ENCODE assay signal across 1 cellular context in the genomic region with DNA sequence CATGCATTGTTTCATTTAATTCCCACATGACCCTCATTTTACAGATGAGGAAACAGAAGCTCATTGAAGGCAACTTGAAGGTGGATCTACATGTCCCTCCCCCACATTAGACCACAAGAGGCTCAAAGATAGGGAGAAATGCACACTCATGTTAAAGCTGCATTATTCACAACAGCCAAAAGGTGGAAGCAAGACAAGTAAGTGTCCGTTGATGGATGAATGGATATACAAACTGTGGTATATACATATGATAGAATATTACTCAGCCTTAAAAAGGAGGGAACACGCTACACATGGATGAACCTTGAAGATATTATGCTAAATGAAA.
TF ChIP-seq lines count a peak whose summit lies in the region.

No MANE protein-coding gene starts in this region.

TF ChIP-seq in K562, 482 proteins besides CTCF, POLR2A, EP300 and RAD21 (continued from another document and continues in another):
- TF ChIP-seq, protein P1, sequence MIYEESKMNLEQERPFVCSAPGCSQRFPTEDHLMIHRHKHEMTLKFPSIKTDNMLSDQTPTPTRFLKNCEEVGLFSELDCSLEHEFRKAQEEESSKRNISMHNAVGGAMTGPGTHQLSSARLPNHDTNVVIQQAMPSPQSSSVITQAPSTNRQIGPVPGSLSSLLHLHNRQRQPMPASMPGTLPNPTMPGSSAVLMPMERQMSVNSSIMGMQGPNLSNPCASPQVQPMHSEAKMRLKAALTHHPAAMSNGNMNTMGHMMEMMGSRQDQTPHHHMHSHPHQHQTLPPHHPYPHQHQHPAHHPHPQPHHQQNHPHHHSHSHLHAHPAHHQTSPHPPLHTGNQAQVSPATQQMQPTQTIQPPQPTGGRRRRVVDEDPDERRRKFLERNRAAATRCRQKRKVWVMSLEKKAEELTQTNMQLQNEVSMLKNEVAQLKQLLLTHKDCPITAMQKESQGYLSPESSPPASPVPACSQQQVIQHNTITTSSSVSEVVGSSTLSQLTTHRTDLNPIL (CRISPR knock-in tag; IDR thresholded peaks at IDR 0.05) = no peak
- TF ChIP-seq RFX5 (IDR thresholded peaks at IDR 0.05; ENCODE audit: low read depth, low read length) = no peak
- TF ChIP-seq KLF16 (IDR thresholded peaks at IDR 0.05) = no peak
- TF ChIP-seq CCAR2 (IDR thresholded peaks at IDR 0.05; ENCODE audit: low read depth, low read length) = no peak
- no peak for TF ChIP-seq GTF2A2 (tag; IDR thresholded peaks at IDR 0.05)
- 0 out of 2 replicates have a peak, but pooled peaks have one; percentile 18 for TF ChIP-seq ARID1B (IDR thresholded peaks at IDR 0.05)
- TF ChIP-seq, protein P2, sequence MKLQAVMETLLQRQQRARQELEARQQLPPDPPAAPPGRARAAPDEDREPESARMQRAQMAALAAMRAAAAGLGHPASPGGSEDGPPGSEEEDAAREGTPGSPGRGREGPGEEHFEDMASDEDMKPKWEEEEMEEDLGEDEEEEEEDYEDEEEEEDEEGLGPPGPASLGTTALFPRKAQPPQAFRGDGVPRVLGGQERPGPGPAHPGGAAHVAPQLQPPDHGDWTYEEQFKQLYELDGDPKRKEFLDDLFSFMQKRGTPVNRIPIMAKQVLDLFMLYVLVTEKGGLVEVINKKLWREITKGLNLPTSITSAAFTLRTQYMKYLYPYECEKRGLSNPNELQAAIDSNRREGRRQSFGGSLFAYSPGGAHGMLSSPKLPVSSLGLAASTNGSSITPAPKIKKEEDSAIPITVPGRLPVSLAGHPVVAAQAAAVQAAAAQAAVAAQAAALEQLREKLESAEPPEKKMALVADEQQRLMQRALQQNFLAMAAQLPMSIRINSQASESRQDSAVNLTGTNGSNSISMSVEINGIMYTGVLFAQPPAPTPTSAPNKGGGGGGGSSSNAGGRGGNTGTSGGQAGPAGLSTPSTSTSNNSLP (IDR thresholded peaks at IDR 0.05; ENCODE audit: borderline replicate concordance, low read depth, low read length) = no peak
- TF ChIP-seq, protein P3, sequence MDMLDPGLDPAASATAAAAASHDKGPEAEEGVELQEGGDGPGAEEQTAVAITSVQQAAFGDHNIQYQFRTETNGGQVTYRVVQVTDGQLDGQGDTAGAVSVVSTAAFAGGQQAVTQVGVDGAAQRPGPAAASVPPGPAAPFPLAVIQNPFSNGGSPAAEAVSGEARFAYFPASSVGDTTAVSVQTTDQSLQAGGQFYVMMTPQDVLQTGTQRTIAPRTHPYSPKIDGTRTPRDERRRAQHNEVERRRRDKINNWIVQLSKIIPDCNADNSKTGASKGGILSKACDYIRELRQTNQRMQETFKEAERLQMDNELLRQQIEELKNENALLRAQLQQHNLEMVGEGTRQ (CRISPR knock-in tag; IDR thresholded peaks at IDR 0.05) = no peak
- no peak for TF ChIP-seq JUNB (CRISPR knock-in tag; conservative IDR thresholded peaks at IDR 0.05)
- no peak for TF ChIP-seq SMAD3 (CRISPR knock-in tag; conservative IDR thresholded peaks at IDR 0.05)
- TF ChIP-seq SLC30A9 (CRISPR knock-in tag; IDR thresholded peaks at IDR 0.05) = no peak
- TF ChIP-seq CHD1 (IDR thresholded peaks at IDR 0.05; ENCODE audit: low read length) = no peak
- TF ChIP-seq WHSC1 (IDR thresholded peaks at IDR 0.05; ENCODE audit: low read length) = no peak
- no peak for TF ChIP-seq CBX1 (IDR thresholded peaks at IDR 0.05; ENCODE audit: low read depth)
- no peak for TF ChIP-seq CREB3L1 (IDR thresholded peaks at IDR 0.05; ENCODE audit: borderline replicate concordance, low read depth)
- no peak for TF ChIP-seq DIDO1 (tag; IDR thresholded peaks at IDR 0.05; ENCODE audit: low read depth)
- no peak for TF ChIP-seq TEAD1 (CRISPR knock-in tag; IDR thresholded peaks at IDR 0.05)
- TF ChIP-seq E2F1 (CRISPR knock-in tag; IDR thresholded peaks at IDR 0.05) = no peak
- no peak for TF ChIP-seq TEAD2 (tag; IDR thresholded peaks at IDR 0.05)
- no peak for TF ChIP-seq ZNF184 (CRISPR knock-in tag; IDR thresholded peaks at IDR 0.05)
- TF ChIP-seq NFE2 (IDR thresholded peaks at IDR 0.05; ENCODE audit: low read depth) = peak; percentile 72
- TF ChIP-seq, protein P4, sequence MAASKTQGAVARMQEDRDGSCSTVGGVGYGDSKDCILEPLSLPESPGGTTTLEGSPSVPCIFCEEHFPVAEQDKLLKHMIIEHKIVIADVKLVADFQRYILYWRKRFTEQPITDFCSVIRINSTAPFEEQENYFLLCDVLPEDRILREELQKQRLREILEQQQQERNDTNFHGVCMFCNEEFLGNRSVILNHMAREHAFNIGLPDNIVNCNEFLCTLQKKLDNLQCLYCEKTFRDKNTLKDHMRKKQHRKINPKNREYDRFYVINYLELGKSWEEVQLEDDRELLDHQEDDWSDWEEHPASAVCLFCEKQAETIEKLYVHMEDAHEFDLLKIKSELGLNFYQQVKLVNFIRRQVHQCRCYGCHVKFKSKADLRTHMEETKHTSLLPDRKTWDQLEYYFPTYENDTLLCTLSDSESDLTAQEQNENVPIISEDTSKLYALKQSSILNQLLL (CRISPR knock-in tag; IDR thresholded peaks at IDR 0.05; ENCODE audit: borderline replicate concordance) = no peak
- TF ChIP-seq MTA3 (IDR thresholded peaks at IDR 0.05; ENCODE audit: borderline replicate concordance) = 0 out of 2 replicates have a peak, but pooled peaks have one; percentile 25
- TF ChIP-seq ERF (CRISPR knock-in tag; IDR thresholded peaks at IDR 0.05) = no peak
- TF ChIP-seq SMAD2 (IDR thresholded peaks at IDR 0.05; ENCODE audit: low read depth, low read length) = no peak
- 0 out of 2 replicates have a peak, but pooled peaks have one; percentile 37 for TF ChIP-seq ZNF24 (IDR thresholded peaks at IDR 0.05)
- TF ChIP-seq PHF21A (IDR thresholded peaks at IDR 0.05; ENCODE audit: borderline replicate concordance, low read depth) = no peak
- no peak for TF ChIP-seq RB1 (IDR thresholded peaks at IDR 0.05; ENCODE audit: low read depth)
- TF ChIP-seq TGIF2 (CRISPR knock-in tag; IDR thresholded peaks at IDR 0.05) = no peak
- TF ChIP-seq JUND (IDR thresholded peaks at IDR 0.05; ENCODE audit: borderline replicate concordance, low read depth, low read length) = no peak
- no peak for TF ChIP-seq JUND (tag; IDR thresholded peaks at IDR 0.05; ENCODE audit: borderline replicate concordance, low read depth, low read length)
- peak; percentile 39 for TF ChIP-seq MAFG (tag; conservative IDR thresholded peaks at IDR 0.05)
- TF ChIP-seq ETV5 (CRISPR knock-in tag; IDR thresholded peaks at IDR 0.05; ENCODE audit: low read depth) = no peak
- no peak for TF ChIP-seq SOX6 (IDR thresholded peaks at IDR 0.05)
- TF ChIP-seq RBFOX2 (IDR thresholded peaks at IDR 0.05; ENCODE audit: low read depth, low read length) = no peak
- TF ChIP-seq, protein P5, sequence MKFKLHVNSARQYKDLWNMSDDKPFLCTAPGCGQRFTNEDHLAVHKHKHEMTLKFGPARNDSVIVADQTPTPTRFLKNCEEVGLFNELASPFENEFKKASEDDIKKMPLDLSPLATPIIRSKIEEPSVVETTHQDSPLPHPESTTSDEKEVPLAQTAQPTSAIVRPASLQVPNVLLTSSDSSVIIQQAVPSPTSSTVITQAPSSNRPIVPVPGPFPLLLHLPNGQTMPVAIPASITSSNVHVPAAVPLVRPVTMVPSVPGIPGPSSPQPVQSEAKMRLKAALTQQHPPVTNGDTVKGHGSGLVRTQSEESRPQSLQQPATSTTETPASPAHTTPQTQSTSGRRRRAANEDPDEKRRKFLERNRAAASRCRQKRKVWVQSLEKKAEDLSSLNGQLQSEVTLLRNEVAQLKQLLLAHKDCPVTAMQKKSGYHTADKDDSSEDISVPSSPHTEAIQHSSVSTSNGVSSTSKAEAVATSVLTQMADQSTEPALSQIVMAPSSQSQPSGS (CRISPR knock-in tag; IDR thresholded peaks at IDR 0.05) = no peak
- no peak for TF ChIP-seq TOE1 (IDR thresholded peaks at IDR 0.05; ENCODE audit: borderline replicate concordance)
- TF ChIP-seq TOE1 (CRISPR knock-in tag; IDR thresholded peaks at IDR 0.05; ENCODE audit: borderline replicate concordance, low read depth) = no peak
- no peak for TF ChIP-seq GABPA (tag; conservative IDR thresholded peaks at IDR 0.05; ENCODE audit: low read depth)
- TF ChIP-seq HSF4 (CRISPR knock-in tag; IDR thresholded peaks at IDR 0.05; ENCODE audit: borderline replicate concordance) = no peak
- no peak for TF ChIP-seq GTF2F1 (IDR thresholded peaks at IDR 0.05; ENCODE audit: low read depth, low read length)
- no peak for TF ChIP-seq HNRNPLL (IDR thresholded peaks at IDR 0.05; ENCODE audit: low read depth, low read length, poor library complexity, severe bottlenecking)
- TF ChIP-seq CREB1 (IDR thresholded peaks at IDR 0.05) = no peak
- TF ChIP-seq CREB1 (CRISPR knock-in tag; IDR thresholded peaks at IDR 0.05) = no peak
- TF ChIP-seq FOSL1 (tag; conservative IDR thresholded peaks at IDR 0.05) = no peak
- TF ChIP-seq, protein P6, sequence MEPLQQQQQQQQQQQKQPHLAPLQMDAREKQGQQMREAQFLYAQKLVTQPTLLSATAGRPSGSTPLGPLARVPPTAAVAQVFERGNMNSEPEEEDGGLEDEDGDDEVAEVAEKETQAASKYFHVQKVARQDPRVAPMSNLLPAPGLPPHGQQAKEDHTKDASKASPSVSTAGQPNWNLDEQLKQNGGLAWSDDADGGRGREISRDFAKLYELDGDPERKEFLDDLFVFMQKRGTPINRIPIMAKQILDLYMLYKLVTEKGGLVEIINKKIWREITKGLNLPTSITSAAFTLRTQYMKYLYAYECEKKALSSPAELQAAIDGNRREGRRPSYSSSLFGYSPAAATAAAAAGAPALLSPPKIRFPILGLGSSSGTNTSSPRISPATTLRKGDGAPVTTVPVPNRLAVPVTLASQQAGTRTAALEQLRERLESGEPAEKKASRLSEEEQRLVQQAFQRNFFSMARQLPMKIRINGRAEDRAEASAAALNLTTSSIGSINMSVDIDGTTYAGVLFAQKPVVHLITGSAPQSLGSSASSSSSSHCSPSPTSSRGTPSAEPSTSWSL (CRISPR knock-in tag; IDR thresholded peaks at IDR 0.05; ENCODE audit: borderline replicate concordance) = no peak
- no peak for TF ChIP-seq NFRKB (IDR thresholded peaks at IDR 0.05; ENCODE audit: low read depth)
- no peak for TF ChIP-seq DACH1 (IDR thresholded peaks at IDR 0.05; ENCODE audit: partially characterized antibody)
- TF ChIP-seq ATF7 (IDR thresholded peaks at IDR 0.05) = no peak
- TF ChIP-seq BMI1 (IDR thresholded peaks at IDR 0.05; ENCODE audit: low read length) = no peak
- peak; percentile 88 for TF ChIP-seq TRIM28 (IDR thresholded peaks at IDR 0.05)
- TF ChIP-seq, protein P7, sequence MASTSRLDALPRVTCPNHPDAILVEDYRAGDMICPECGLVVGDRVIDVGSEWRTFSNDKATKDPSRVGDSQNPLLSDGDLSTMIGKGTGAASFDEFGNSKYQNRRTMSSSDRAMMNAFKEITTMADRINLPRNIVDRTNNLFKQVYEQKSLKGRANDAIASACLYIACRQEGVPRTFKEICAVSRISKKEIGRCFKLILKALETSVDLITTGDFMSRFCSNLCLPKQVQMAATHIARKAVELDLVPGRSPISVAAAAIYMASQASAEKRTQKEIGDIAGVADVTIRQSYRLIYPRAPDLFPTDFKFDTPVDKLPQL (IDR thresholded peaks at IDR 0.05; ENCODE audit: extremely low read depth, insufficient read length) = no peak
- TF ChIP-seq TSHZ1 (CRISPR knock-in tag; IDR thresholded peaks at IDR 0.05) = no peak
- TF ChIP-seq ZNF133 (CRISPR knock-in tag; IDR thresholded peaks at IDR 0.05) = no peak
- peak in 1 of 2 experiments; percentile 88; a peak in 1 of 3 replicates for TF ChIP-seq CBX3 (IDR thresholded peaks at IDR 0.05; ENCODE audit: borderline replicate concordance in 1 of 2, low read length in 2 of 2)
- TF ChIP-seq MAFF (IDR thresholded peaks at IDR 0.05; ENCODE audit: low read length) = peak; percentile 28; the same call in 1 of the 2 replicates
- peak; percentile 39; the same call in 1 of the 2 replicates for TF ChIP-seq EGR1 (conservative IDR thresholded peaks at IDR 0.05)
- TF ChIP-seq TRIM24 (IDR thresholded peaks at IDR 0.05) = peak; percentile 80 to 93
- peak; percentile 88 for TF ChIP-seq ZNF316 (IDR thresholded peaks at IDR 0.05)
- no peak for TF ChIP-seq ESRRA (IDR thresholded peaks at IDR 0.05; ENCODE audit: borderline replicate concordance, low read depth)
- no peak for TF ChIP-seq CBFB (CRISPR knock-in tag; IDR thresholded peaks at IDR 0.05)
